Comparison of ENCODE assay signal across 2 cellular contexts in genomic region chr13:103199380-103200088, GRCh38.
A peak's percentile ranks its signal among the peaks of the same experiment; 100 is the strongest.
TF ChIP-seq lines count a peak whose summit lies in the region.

No MANE protein-coding gene starts in this region.

TF ChIP-seq in IMR-90, 13 proteins besides CTCF, POLR2A, EP300 and RAD21:
- peak; percentile 79 for TF ChIP-seq CEBPB (IDR thresholded peaks at IDR 0.05; ENCODE audit: low read depth, low read length)
- no peak for TF ChIP-seq MXI1 (IDR thresholded peaks at IDR 0.05; ENCODE audit: borderline replicate concordance, low read depth, low read length)
TF ChIP-seq in IMR-90: peak in this region for 1.

TF ChIP-seq in H1, 55 proteins besides CTCF, POLR2A, EP300 and RAD21:
- TF ChIP-seq CEBPB (IDR thresholded peaks at IDR 0.05; ENCODE audit: low read depth, low read length) = peak; percentile 78
- no peak for TF ChIP-seq USF2 (IDR thresholded peaks at IDR 0.05; ENCODE audit: low read length)
